In genomic region chr19:43178577-43178976, GRCh38 we compare ENCODE assay signal across 8 cellular contexts. TPM values are rescaled to one million over a fixed set of nuclear protein-coding genes. Genes with fewer than 3 reads are reported as not detected.
"Had no signal": no experiment of that assay in that cellular context is flagged by ENCODE, and none has a peak within 500 bp of the region (broad histone marks: within the 10 kb centered on the region; RNA-seq: fewer than 3 reads in every experiment).

No MANE protein-coding gene starts in this region.

RNA-seq across cellular contexts. Expression of gene PSG5, which starts 7.8 kb away (rescaled TPM):
- total RNA-seq: OCI-LY7, PC-3, Peyer's patch, Right ventricle myocardium inferior, Right ventricle myocardium superior, SJCRH30, SK-MEL-5 had no signal

RNA-seq across cellular contexts. Expression of gene PSG4, which starts 26.9 kb away (rescaled TPM):
- total RNA-seq: OCI-LY7, PC-3, Peyer's patch, Right ventricle myocardium inferior, Right ventricle myocardium superior, SJCRH30, SJSA1 had no signal
